Comparison of ENCODE assay signal across 8 cellular contexts in the genomic region with DNA sequence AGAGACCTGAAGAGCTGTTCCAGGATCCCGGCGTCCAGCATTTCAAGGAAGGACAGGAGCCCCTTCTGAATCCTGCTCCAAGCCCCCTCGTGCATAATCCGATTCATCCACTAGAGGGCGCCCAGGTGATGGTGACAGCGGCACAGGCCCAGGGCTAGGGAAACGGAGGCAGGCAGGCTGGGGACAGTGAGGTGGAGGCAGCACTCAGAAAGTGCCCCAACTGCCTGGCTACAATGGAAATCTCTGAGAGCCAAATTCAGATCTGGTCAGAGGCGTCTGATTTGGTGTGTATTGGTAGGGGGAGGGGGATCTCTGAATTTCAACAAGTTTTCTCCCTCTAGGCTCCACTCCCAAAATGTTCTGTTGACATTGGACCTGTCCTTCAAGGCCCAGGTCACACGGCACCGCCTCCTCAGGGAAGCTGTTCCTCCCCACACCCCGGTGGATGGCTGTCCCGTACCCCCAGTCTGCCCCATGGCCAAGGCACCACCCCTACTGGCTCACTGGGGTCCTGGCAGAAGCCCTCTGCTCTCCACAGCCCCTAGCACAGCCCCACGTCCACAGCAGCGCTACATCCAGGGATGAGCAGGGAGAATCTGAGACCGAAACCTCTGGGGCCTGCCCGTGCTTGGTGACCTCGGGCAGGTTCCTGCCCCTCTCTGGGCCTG.
DNase-seq lines count a peak whose midpoint lies in the region; FAIRE-seq and TF ChIP-seq lines count a peak whose summit lies in the region.

No MANE protein-coding gene starts in this region.

- H3K36me3 ChIP-seq in breast epithelium (no peaks in the 10 kb centered on the region), kidney (ENCODE audit: control insufficient read depth in 1 of 2, insufficient read depth in 2 of 2, low read length in 2 of 2) (peaks cover 6% of the 10 kb centered on the region in 2 donors)

- peak overlapping the region in 1 of 2 donors; percentile 55 for H3K9ac ChIP-seq in kidney (ENCODE audit: low read length in 2 of 2)

- H3K27me3 ChIP-seq in breast epithelium = no peaks in the 10 kb centered on the region

- H3K27ac ChIP-seq in breast epithelium = no peak overlapping the region
- H3K27ac ChIP-seq in kidney (ENCODE audit: low read depth in 2 of 2, low read length in 2 of 2) = no peak overlapping the region

- no peak overlapping the region for H3K4me3 ChIP-seq in WI38 (ENCODE audit: low read depth, low read length)
- no peak overlapping the region for H3K4me3 ChIP-seq in breast epithelium
- no peak overlapping the region for H3K4me3 ChIP-seq in kidney (ENCODE audit: low read length in 2 of 2)

- no peaks in the 10 kb centered on the region for H3K4me1 ChIP-seq in breast epithelium
- peaks cover 2 to 18% of the 10 kb centered on the region in 2 donors for H3K4me1 ChIP-seq in kidney (ENCODE audit: control insufficient read depth in 1 of 2, insufficient read depth in 1 of 2, low read depth in 1 of 2, low read length in 2 of 2)

- DNase-seq in ELR (ENCODE audit: low read depth) = peak; percentile 61
- DNase-seq in LoVo (ENCODE audit: low spot score) = peak; percentile 56
- peak in 1 of 2 donors; percentile 67 for DNase-seq in breast epithelium (ENCODE audit: low spot score in 2 of 2)
- DNase-seq in kidney = peak; percentile 83
- DNase-seq in stimulated activated CD4-positive, alpha-beta T cell treated with anti-CD3 and anti-CD28 coated beads, Interleukin-1b, Interleukin-23, amount 100 ng/mL, for 48 hours = peak; percentile 63
- DNase-seq in H54 (ENCODE audit: insufficient read length, low spot score) = no peak
- DNase-seq in NOMO-1 treated with dmso at 0.1 percent for 144 hours (lab: John Stamatoyannopoulos, UW; ENCODE audit: unreplicated experiment) = no peak

- TF ChIP-seq POLR2A in breast epithelium (IDR thresholded peaks at IDR 0.05) (no peak), H54 (IDR thresholded peaks at IDR 0.05; ENCODE audit: low read depth, low read length) (no peak)

- FAIRE-seq in kidney (lab: Jason Lieb, UNC) (no peak), H54 (lab: Jason Lieb, UNC) (no peak)

- intact Hi-C loops in breast epithelium (cut with DNase I; ENCODE audit: low total_unique reads) (no loop called here), kidney (cut with DNase I) (no loop called here)

- H3K9me3 ChIP-seq in breast epithelium (no peaks in the 10 kb centered on the region), kidney (ENCODE audit: control insufficient read depth in 1 of 2, low read length in 2 of 2) (no peaks in the 10 kb centered on the region)

- peak; percentile 91 for TF ChIP-seq CTCF in WI38 (IDR thresholded peaks at IDR 0.05; ENCODE audit: low read depth, low read length)
- peak; percentile 61 to 80 (median 77) for TF ChIP-seq CTCF in breast epithelium (IDR thresholded peaks at IDR 0.05)
- peak; percentile 72 for TF ChIP-seq CTCF in kidney (IDR thresholded peaks at IDR 0.05; ENCODE audit: borderline replicate concordance, extremely low read depth, insufficient read depth)

Comparison
In these comparisons a context has a peak if more than half of its experiments do, and no peak if none do; other contexts are left out.
1. DNase-seq: peak in ELR (single experiment), LoVo (single experiment), kidney (single experiment) and stimulated activated CD4-positive, alpha-beta T cell treated with anti-CD3 and anti-CD28 coated beads, Interleukin-1b, Interleukin-23, amount 100 ng/mL, for 48 hours (single experiment); none in H54 (single experiment) and NOMO-1 treated with dmso at 0.1 percent for 144 hours (single experiment).
2. Peak in every context shown above with its lines, with median percentiles within 50 percentile points of each other: CTCF ChIP-seq.